In genomic region chr14:23105348-23105824, GRCh38 we compare ENCODE assay signal across 22 cellular contexts. TPM values are rescaled to one million over a fixed set of nuclear protein-coding genes. Genes with fewer than 3 reads are reported as not detected.
DNase-seq lines count a peak whose midpoint lies in the region; ATAC-seq, FAIRE-seq and TF ChIP-seq lines count a peak whose summit lies in the region.
"Had no signal": no experiment of that assay in that cellular context is flagged by ENCODE, and none has a peak within 500 bp of the region (broad histone marks: within the 10 kb centered on the region; RNA-seq: fewer than 3 reads in every experiment).

No MANE protein-coding gene starts in this region.

- FAIRE-seq in K562 (lab: Jason Lieb, UNC) (no peak), GM19239 (lab: Jason Lieb, UNC) (no peak)
- FAIRE-seq: A549, GM12878, GM18507 had no signal

- H3F3A ChIP-seq in PC-9 (ENCODE audit: insufficient read depth, low read depth), result no peaks in the 10 kb centered on the region

- no peaks in the 10 kb centered on the region for H3K79me1 ChIP-seq in mesendoderm (ENCODE audit: low read length)

- no peak overlapping the region for H3K4ac ChIP-seq in mesendoderm (ENCODE audit: low read depth, low read length)

- no peak overlapping the region for H2AK5ac ChIP-seq in mesendoderm (ENCODE audit: low read length)

- no peaks in the 10 kb centered on the region for H4K20me1 ChIP-seq in K562 (replicated peaks; ENCODE audit: control insufficient read depth, insufficient read depth, low read length)
- H4K20me1 ChIP-seq in PC-9 (ENCODE audit: insufficient read depth), result no peaks in the 10 kb centered on the region
- H4K20me1 ChIP-seq: BLaER1 had no signal

- H3K18ac ChIP-seq in mesendoderm (ENCODE audit: low read length), result peak overlapping the region; percentile 46

- H3K79me2 ChIP-seq in K562 (ENCODE audit: control insufficient read depth, insufficient read depth, low read length) (no peaks in the 10 kb centered on the region), mesendoderm (ENCODE audit: control insufficient read depth, insufficient read depth, low read length) (no peaks in the 10 kb centered on the region), PC-9 (ENCODE audit: low read depth) (no peaks in the 10 kb centered on the region)

- TF ChIP-seq CTCF in K562 (IDR thresholded peaks at IDR 0.05 in 2 of 3, conservative IDR thresholded peaks at IDR 0.05 in 1 of 3; ENCODE audit: insufficient read depth in 2 of 3, low read depth in 1 of 3, low read length in 3 of 3) (no peak), PC-9 (conservative IDR thresholded peaks at IDR 0.05) (no peak)

- H3K9me2 ChIP-seq in PC-9 (ENCODE audit: insufficient read depth), result no peaks in the 10 kb centered on the region

- POLR2A ChIA-PET in K562 (lab: Yijun Ruan, JAX) (interaction anchor here (1.5 kb wide), 1 partner anchor 10 kb away, joined by 15 read pairs; the partner anchor contains the start of genes ACIN1 and C14orf119), PC-9 (lab: Charles Lee; ENCODE audit: unreplicated experiment) (no interaction called here)

- no peak overlapping the region for H4K8ac ChIP-seq in mesendoderm (ENCODE audit: low read depth, low read length)

- no peak overlapping the region for H3K23ac ChIP-seq in mesendoderm (ENCODE audit: low read length)

- H3K36me3 ChIP-seq in K562 (ENCODE audit: control insufficient read depth, insufficient read depth, low read length), result no peaks in the 10 kb centered on the region
- H3K36me3 ChIP-seq in mesendoderm (ENCODE audit: control insufficient read depth, insufficient read depth, low read length), result no peaks in the 10 kb centered on the region
- H3K36me3 ChIP-seq in PC-9 (ENCODE audit: low read depth), result no peaks in the 10 kb centered on the region
- H3K36me3 ChIP-seq: BLaER1 had no signal

- no peak for TF ChIP-seq RAD21 in K562 (CRISPR knock-in tag; conservative IDR thresholded peaks at IDR 0.05 in 1 of 2, IDR thresholded peaks at IDR 0.05 in 1 of 2)

- H3K4me2 ChIP-seq in K562 (ENCODE audit: insufficient read depth, low read length) (no peak overlapping the region), mesendoderm (ENCODE audit: low read length) (no peak overlapping the region), PC-9 (no peak overlapping the region)
- H3K4me2 ChIP-seq: A549, BLaER1 had no signal

- peaks cover 4 to 8% of the 10 kb centered on the region in 2 experiments; a peak in 4 of 5 replicates for H3K4me1 ChIP-seq in K562 (replicated peaks in 1 of 2; ENCODE audit: control insufficient read depth in 2 of 2, insufficient read depth in 2 of 2, low read length in 2 of 2)
- peaks cover 6% of the 10 kb centered on the region for H3K4me1 ChIP-seq in mesendoderm (ENCODE audit: control insufficient read depth, low read depth, low read length)
- H3K4me1 ChIP-seq in PC-9 (replicated peaks; ENCODE audit: insufficient read depth), result no peaks in the 10 kb centered on the region

- no peak for TF ChIP-seq EP300 in K562 (IDR thresholded peaks at IDR 0.05; ENCODE audit: low read length)

- intact Hi-C loops in K562 (cut with micrococcal nuclease) (loop anchor here (5.0 kb wide), 2 partner anchors 118 to 133 kb away; no protein-coding TSS in a partner anchor), PC-9 (cut with micrococcal nuclease; ENCODE audit: unreplicated experiment) (no loop called here)

- H2BK15ac ChIP-seq in mesendoderm (replicated peaks; ENCODE audit: low read depth), result no peak overlapping the region

- no peak overlapping the region for H2BK5ac ChIP-seq in mesendoderm (ENCODE audit: low read length)

- no peaks in the 10 kb centered on the region for H3K9me1 ChIP-seq in K562 (ENCODE audit: control insufficient read depth, insufficient read depth, low read length)

- CTCF ChIA-PET in K562 (lab: Yijun Ruan, JAX; ENCODE audit: low intra/inter-chr PET ratio), result interaction anchor here (1.7 kb wide), 1 partner anchor 36 kb away, joined by 4 read pairs; no protein-coding TSS in a partner anchor
- CTCF ChIA-PET in PC-9 (lab: Charles Lee), result no interaction called here

- H3K9ac ChIP-seq in K562 (ENCODE audit: insufficient read depth in 1 of 2, low read depth in 2 of 2, low read length in 2 of 2) (no peak overlapping the region), mesendoderm (ENCODE audit: low read length) (no peak overlapping the region)
- H3K9ac ChIP-seq: BLaER1 had no signal

- in situ Hi-C loops in K562 (cut with MboI), result loop anchor here (5.0 kb wide), 1 partner anchor 38 kb away; no protein-coding TSS in a partner anchor

- DNase-seq in CD1c-positive myeloid dendritic cell (ENCODE audit: extremely low spot score) (peak; percentile 20), K562 (ENCODE audit: extremely low read depth in 1 of 4, low spot score in 3 of 4) (no peak), mesendoderm (no peak), PC-9 (no peak), activated T-cell treated with anti-CD3 and anti-CD28 coated beads for 4 hours (no peak), GM19239 (ENCODE audit: insufficient read length, low spot score) (no peak)
- DNase-seq: CD8-positive, alpha-beta memory T cell; EL; Karpas-422; NCI-H1417 treated with DMSO at 0.1 percent for 48 hours; NCI-H187 treated with DMSO at 0.1 percent for 48 hours; NCI-H510A treated with DMSO at 0.1 percent for 48 hours; NCI-H774; SIG-M5 had no signal

- H2BK120ac ChIP-seq in mesendoderm (ENCODE audit: low read depth, low read length), result no peak overlapping the region

- no peak for TF ChIP-seq POLR2A in K562 (conservative IDR thresholded peaks at IDR 0.05)

- no peak overlapping the region for H3K56ac ChIP-seq in mesendoderm (ENCODE audit: low read length)

- BruUV-seq in K562 (replicated peaks; lab: Mats Ljungman, UMichigan) (no TSS peak), PC-9 (replicated peaks; lab: Mats Ljungman, UMichigan) (no TSS peak)

- H3K27me3 ChIP-seq in K562 (ENCODE audit: control insufficient read depth in 2 of 2, insufficient read depth in 2 of 2, low read length in 2 of 2) (0 out of 5 replicates have a peak, but pooled peaks cover 0 to 4% of the 10 kb centered on the region in 2 experiments), mesendoderm (ENCODE audit: insufficient read depth, low read length, poor library complexity) (no peaks in the 10 kb centered on the region), PC-9 (ENCODE audit: insufficient read depth, low read depth) (no peaks in the 10 kb centered on the region)
- H3K27me3 ChIP-seq: BLaER1 had no signal

- no peak overlapping the region for H4K5ac ChIP-seq in mesendoderm (ENCODE audit: low read length)

- no peak overlapping the region for H3K27ac ChIP-seq in K562 (ENCODE audit: extremely low read depth, low read depth, low read length)
- no peak overlapping the region for H3K27ac ChIP-seq in mesendoderm (ENCODE audit: low read depth, low read length)
- no peak overlapping the region for H3K27ac ChIP-seq in PC-9
- H3K27ac ChIP-seq: A549, BLaER1, RWPE1 had no signal

- H2AFZ ChIP-seq in K562 (ENCODE audit: low read depth, low read length), result no peak overlapping the region
- H2AFZ ChIP-seq in PC-9, result no peak overlapping the region

- WGBS in K562 (ENCODE audit: insufficient coverage, low coverage, missing lambda C conversion rate), result 39% methylated on average over 3 of the region's 4 CpGs
- no CpG with 5 or more reads among the region's 4 CpGs for WGBS in mesendoderm (ENCODE audit: extremely low coverage, insufficient coverage, low lambda C conversion rate)

- no peaks in the 10 kb centered on the region for H3K9me3 ChIP-seq in K562 (replicated peaks; ENCODE audit: control insufficient read depth, insufficient read depth, low read depth, low read length)
- no peaks in the 10 kb centered on the region for H3K9me3 ChIP-seq in PC-9 (ENCODE audit: insufficient read depth, low read depth)
- H3K9me3 ChIP-seq: A549 had no signal

- ATAC-seq in K562, result no peak
- ATAC-seq: A549, GM12878, SK-N-SH treated with all-trans-retinoic acid at 6 μM for 48 hours had no signal

- H3K4me3 ChIP-seq in K562 (no peak overlapping the region), mesendoderm (ENCODE audit: low read length) (no peak overlapping the region), PC-9 (no peak overlapping the region)
- H3K4me3 ChIP-seq: A549, BLaER1, GM12878 had no signal

RNA-seq across cellular contexts. Expression of gene CIROP, which starts 0.6 kb away (rescaled TPM):
- not detected in 2 replicates for total RNA-seq in K562 (2011; cell fraction: chromatin; rRNA removed; ENCODE audit: low replicate concordance)
- not detected in 2 replicates for total RNA-seq in K562 (2011; cell fraction: nucleolus; rRNA removed)
- not detected in 2 replicates for total RNA-seq in K562 (2011; cell fraction: nucleoplasm; rRNA removed)
- total RNA-seq in K562 (2014; rRNA removed), result not detected in 2 replicates
- not detected in 2 replicates for total RNA-seq in K562 (2014; rRNA removed; fragmentation: Illumina TruSeq; extraction: Trizol)
- total RNA-seq in K562 (2015; rRNA removed; fragmentation: Illumina TruSeq; extraction: Trizol), result not detected in 2 replicates
- not detected in 2 replicates for total RNA-seq in K562 (2021)
- polyA plus RNA-seq in K562 (2011; rRNA removed), result not detected in 2 replicates
- not detected in 2 replicates for polyA plus RNA-seq in K562 (2011; cell fraction: cytosol; rRNA removed)
- not detected in 2 replicates for polyA plus RNA-seq in K562 (2011; cell fraction: nucleus; rRNA removed)
- polyA plus RNA-seq in K562 (2012), result not detected in 2 replicates
- polyA plus RNA-seq in K562 (2014; fragmentation: Illumina TruSeq; extraction: Trizol), result not detected in 2 replicates
- not detected for polyA plus RNA-seq in K562 (2014; fragmentation: Nextera tagmentation; extraction: Ambion mirVana)
- polyA plus RNA-seq in K562 (2014; rRNA removed), result not detected in 2 replicates
- not detected in 2 replicates for polyA minus RNA-seq in K562 (2011; rRNA and poly(A)+ RNA removed)
- polyA minus RNA-seq in K562 (2011; cell fraction: cytosol; rRNA and poly(A)+ RNA removed), result not detected in 2 replicates
- not detected in 2 replicates for polyA minus RNA-seq in K562 (2011; cell fraction: nucleus; rRNA and poly(A)+ RNA removed)
- 0.04 TPM for polyA plus RNA-seq in mesendoderm (2013, experiment 1 of 2)
- polyA plus RNA-seq in mesendoderm (2013, experiment 2 of 2), result 0.06 TPM
- not detected in 2 replicates for total RNA-seq in PC-9 (2021)
- total RNA-seq: CD8-positive, alpha-beta memory T cell; GM12878; H4; MCF 10A had no signal
- polyA plus RNA-seq: A549; CD8-positive, alpha-beta memory T cell; GM12878 had no signal

RNA-seq across cellular contexts. Expression of gene C14orf119, which starts 10.1 kb away (rescaled TPM):
- total RNA-seq in K562 (2011; cell fraction: chromatin; rRNA removed; ENCODE audit: low replicate concordance), result 25.2 and 42.1 TPM in 2 replicates
- 42.1 and 47.4 TPM in 2 replicates for total RNA-seq in K562 (2011; cell fraction: nucleolus; rRNA removed)
- 29.2 and 32.1 TPM in 2 replicates for total RNA-seq in K562 (2011; cell fraction: nucleoplasm; rRNA removed)
- total RNA-seq in K562 (2014; rRNA removed) (36.7 and 38.1 TPM in 2 replicates), K562 (2014; rRNA removed; fragmentation: Illumina TruSeq; extraction: Trizol) (61.2 and 68.8 TPM in 2 replicates), K562 (2015; rRNA removed; fragmentation: Illumina TruSeq; extraction: Trizol) (44.1 and 44.7 TPM in 2 replicates), K562 (2021) (46.0 and 47.6 TPM in 2 replicates), PC-9 (2021) (26.8 and 46.5 TPM in 2 replicates)
- polyA plus RNA-seq in K562 (2011; rRNA removed) (82.0 and 84.8 TPM in 2 replicates), K562 (2014; fragmentation: Illumina TruSeq; extraction: Trizol) (37.9 and 39.3 TPM in 2 replicates), K562 (2014; fragmentation: Nextera tagmentation; extraction: Ambion mirVana) (100 to 1,000 TPM; 249 to 251 TPM), K562 (2014; rRNA removed) (48.5 and 51.8 TPM in 2 replicates)
- 79.2 and 90.6 TPM in 2 replicates for polyA plus RNA-seq in K562 (2011; cell fraction: cytosol; rRNA removed)
- 90.4 and 124 TPM in 2 replicates for polyA plus RNA-seq in K562 (2011; cell fraction: nucleus; rRNA removed)
- polyA plus RNA-seq in K562 (2012), result 41.6 and 66.7 TPM in 2 replicates
- 61.4 and 78.9 TPM in 2 replicates for polyA minus RNA-seq in K562 (2011; rRNA and poly(A)+ RNA removed)
- 13.7 and 28.6 TPM in 2 replicates for polyA minus RNA-seq in K562 (2011; cell fraction: cytosol; rRNA and poly(A)+ RNA removed)
- polyA minus RNA-seq in K562 (2011; cell fraction: nucleus; rRNA and poly(A)+ RNA removed), result 7.8 and 20.5 TPM in 2 replicates
- 37.0 TPM for polyA plus RNA-seq in mesendoderm (2013, experiment 1 of 2)
- 35.2 TPM for polyA plus RNA-seq in mesendoderm (2013, experiment 2 of 2)

RNA-seq across cellular contexts. Expression of gene ACIN1, which starts 10.4 kb away (rescaled TPM):
- 555 and 556 TPM in 2 replicates for total RNA-seq in K562 (2011; cell fraction: chromatin; rRNA removed; ENCODE audit: low replicate concordance)
- total RNA-seq in K562 (2011; cell fraction: nucleolus; rRNA removed), result 273 and 282 TPM in 2 replicates
- total RNA-seq in K562 (2011; cell fraction: nucleoplasm; rRNA removed), result 463 and 596 TPM in 2 replicates
- total RNA-seq in K562 (2014; rRNA removed) (121 and 145 TPM in 2 replicates), K562 (2014; rRNA removed; fragmentation: Illumina TruSeq; extraction: Trizol) (110 and 123 TPM in 2 replicates), K562 (2015; rRNA removed; fragmentation: Illumina TruSeq; extraction: Trizol) (141 and 147 TPM in 2 replicates), K562 (2021) (151 and 163 TPM in 2 replicates), PC-9 (2021) (113 and 171 TPM in 2 replicates)
- polyA plus RNA-seq in K562 (2011; rRNA removed) (129 and 157 TPM in 2 replicates), K562 (2014; fragmentation: Illumina TruSeq; extraction: Trizol) (180 and 196 TPM in 2 replicates), K562 (2014; fragmentation: Nextera tagmentation; extraction: Ambion mirVana) (1 to 10 TPM; 5.0 TPM), K562 (2014; rRNA removed) (156 and 184 TPM in 2 replicates)
- 70.8 and 83.1 TPM in 2 replicates for polyA plus RNA-seq in K562 (2011; cell fraction: cytosol; rRNA removed)
- 696 and 714 TPM in 2 replicates for polyA plus RNA-seq in K562 (2011; cell fraction: nucleus; rRNA removed)
- 121 and 135 TPM in 2 replicates for polyA plus RNA-seq in K562 (2012)
- 147 and 171 TPM in 2 replicates for polyA minus RNA-seq in K562 (2011; rRNA and poly(A)+ RNA removed)
- 77.6 and 81.5 TPM in 2 replicates for polyA minus RNA-seq in K562 (2011; cell fraction: cytosol; rRNA and poly(A)+ RNA removed)
- polyA minus RNA-seq in K562 (2011; cell fraction: nucleus; rRNA and poly(A)+ RNA removed), result 198 and 296 TPM in 2 replicates
- polyA plus RNA-seq in mesendoderm (2013, experiment 1 of 2), result 212 TPM
- 206 TPM for polyA plus RNA-seq in mesendoderm (2013, experiment 2 of 2)

RNA-seq across cellular contexts. Expression of gene CEBPE, which starts 13.7 kb away (rescaled TPM):
- total RNA-seq in K562 (2011; cell fraction: chromatin; rRNA removed; ENCODE audit: low replicate concordance), result not detected in 2 replicates
- total RNA-seq in K562 (2011; cell fraction: nucleolus; rRNA removed), result not detected in 2 replicates
- total RNA-seq in K562 (2011; cell fraction: nucleoplasm; rRNA removed), result not detected in 2 replicates
- 0.09 TPM in 1 of 2 replicates, not detected in the other for total RNA-seq in K562 (2014; rRNA removed)
- total RNA-seq in K562 (2014; rRNA removed; fragmentation: Illumina TruSeq; extraction: Trizol), result not detected in 2 replicates
- total RNA-seq in K562 (2015; rRNA removed; fragmentation: Illumina TruSeq; extraction: Trizol), result not detected in 2 replicates
- 0.13 and 0.16 TPM in 2 replicates for total RNA-seq in K562 (2021)
- polyA plus RNA-seq in K562 (2011; rRNA removed), result 0.09 TPM in 1 of 2 replicates, not detected in the other
- 0.09 and 0.12 TPM in 2 replicates for polyA plus RNA-seq in K562 (2011; cell fraction: cytosol; rRNA removed)
- polyA plus RNA-seq in K562 (2011; cell fraction: nucleus; rRNA removed), result not detected in 2 replicates
- polyA plus RNA-seq in K562 (2012), result 0.18 TPM in 1 of 2 replicates, not detected in the other
- not detected in 2 replicates for polyA plus RNA-seq in K562 (2014; fragmentation: Illumina TruSeq; extraction: Trizol)
- polyA plus RNA-seq in K562 (2014; fragmentation: Nextera tagmentation; extraction: Ambion mirVana), result not detected
- polyA plus RNA-seq in K562 (2014; rRNA removed), result 0.12 and 0.15 TPM in 2 replicates
- not detected in 2 replicates for polyA minus RNA-seq in K562 (2011; rRNA and poly(A)+ RNA removed)
- polyA minus RNA-seq in K562 (2011; cell fraction: cytosol; rRNA and poly(A)+ RNA removed), result not detected in 2 replicates
- not detected in 2 replicates for polyA minus RNA-seq in K562 (2011; cell fraction: nucleus; rRNA and poly(A)+ RNA removed)
- 0.04 TPM for polyA plus RNA-seq in mesendoderm (2013, experiment 1 of 2)
- 0.07 TPM for polyA plus RNA-seq in mesendoderm (2013, experiment 2 of 2)
- not detected in 2 replicates for total RNA-seq in PC-9 (2021)
- total RNA-seq: H4, MCF 10A had no signal
- polyA plus RNA-seq: CD8-positive, alpha-beta memory T cell had no signal

RNA-seq across cellular contexts. Expression of gene CDH24, which starts 48.1 kb away (rescaled TPM):
- total RNA-seq in K562 (2011; cell fraction: chromatin; rRNA removed; ENCODE audit: low replicate concordance), result 31.5 and 72.4 TPM in 2 replicates
- 45.5 and 46.5 TPM in 2 replicates for total RNA-seq in K562 (2011; cell fraction: nucleolus; rRNA removed)
- total RNA-seq in K562 (2011; cell fraction: nucleoplasm; rRNA removed), result 33.9 and 37.3 TPM in 2 replicates
- total RNA-seq in K562 (2014; rRNA removed), result 4.9 and 6.6 TPM in 2 replicates
- total RNA-seq in K562 (2014; rRNA removed; fragmentation: Illumina TruSeq; extraction: Trizol), result 2.4 and 3.0 TPM in 2 replicates
- 3.6 and 4.0 TPM in 2 replicates for total RNA-seq in K562 (2015; rRNA removed; fragmentation: Illumina TruSeq; extraction: Trizol)
- total RNA-seq in K562 (2021), result 11.1 and 12.8 TPM in 2 replicates
- polyA plus RNA-seq in K562 (2011; rRNA removed), result 6.5 and 11.1 TPM in 2 replicates
- 10.1 and 17.2 TPM in 2 replicates for polyA plus RNA-seq in K562 (2011; cell fraction: cytosol; rRNA removed)
- 66.1 and 112 TPM in 2 replicates for polyA plus RNA-seq in K562 (2011; cell fraction: nucleus; rRNA removed)
- polyA plus RNA-seq in K562 (2012), result 7.5 and 9.6 TPM in 2 replicates
- 8.1 and 9.2 TPM in 2 replicates for polyA plus RNA-seq in K562 (2014; fragmentation: Illumina TruSeq; extraction: Trizol)
- polyA plus RNA-seq in K562 (2014; fragmentation: Nextera tagmentation; extraction: Ambion mirVana), result under 1 TPM; 0.04 to 0.10 TPM
- polyA plus RNA-seq in K562 (2014; rRNA removed), result 15.5 and 16.2 TPM in 2 replicates
- polyA minus RNA-seq in K562 (2011; rRNA and poly(A)+ RNA removed), result 3.6 and 5.3 TPM in 2 replicates
- 4.9 and 7.6 TPM in 2 replicates for polyA minus RNA-seq in K562 (2011; cell fraction: cytosol; rRNA and poly(A)+ RNA removed)
- polyA minus RNA-seq in K562 (2011; cell fraction: nucleus; rRNA and poly(A)+ RNA removed), result 8.7 and 10.5 TPM in 2 replicates
- 11.2 TPM for polyA plus RNA-seq in mesendoderm (2013, experiment 1 of 2)
- 10.8 TPM for polyA plus RNA-seq in mesendoderm (2013, experiment 2 of 2)
- 16.4 and 18.8 TPM in 2 replicates for total RNA-seq in PC-9 (2021)
